Comparison of ENCODE assay signal across 8 cellular contexts in the genomic region with DNA sequence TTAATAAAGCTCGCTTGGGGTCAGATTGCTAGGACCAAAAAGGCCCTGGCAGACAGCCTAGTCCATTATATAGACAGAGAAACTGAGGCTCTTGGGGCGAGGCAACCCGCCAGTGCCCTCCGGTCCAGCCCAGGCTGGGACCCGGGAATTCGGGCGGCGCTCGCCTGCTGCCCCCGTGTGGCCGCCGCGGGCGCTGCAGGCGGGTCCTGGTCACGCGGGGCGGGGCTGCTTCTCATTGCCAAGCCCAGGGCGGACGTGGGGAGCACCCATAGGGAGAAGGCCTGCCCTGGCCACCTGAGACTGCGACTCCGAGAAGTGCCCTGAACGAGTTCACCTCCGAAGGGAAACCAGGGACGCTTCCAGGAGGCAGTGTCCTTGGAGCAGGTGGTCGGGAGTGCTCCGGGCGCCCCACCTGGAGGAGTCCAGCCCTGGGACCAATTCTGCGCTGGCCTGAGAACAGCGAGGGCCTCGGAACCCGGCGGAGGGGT. TPM values are rescaled to one million over a fixed set of nuclear protein-coding genes. Genes with fewer than 3 reads are reported as not detected.
DNase-seq lines count a peak whose midpoint lies in the region; ATAC-seq and TF ChIP-seq lines count a peak whose summit lies in the region.

No MANE protein-coding gene starts in this region.

- TF ChIP-seq CTCF in BJ (IDR thresholded peaks at IDR 0.05; ENCODE audit: insufficient read depth, low read depth, low read length), result peak; percentile 67
- TF ChIP-seq CTCF in Panc1 (IDR thresholded peaks at IDR 0.05), result peak; percentile 97
- TF ChIP-seq CTCF in foreskin fibroblast (IDR thresholded peaks at IDR 0.05; ENCODE audit: low read depth, low read length), result peak; percentile 92
- TF ChIP-seq CTCF in osteocyte (IDR thresholded peaks at IDR 0.05), result peak; percentile 99
- TF ChIP-seq CTCF in thyroid gland (IDR thresholded peaks at IDR 0.05), result peak; percentile 72 to 99 (median 96)

- no peak overlapping the region for H3K27ac Mint-ChIP-seq in activated T-helper 17 cell treated with anti-CD3 and anti-CD28 coated beads, Interleukin-2, amount 50 U/mL, for 72 hours
- no peak overlapping the region for H3K27ac Mint-ChIP-seq in osteocyte (ENCODE audit: unreplicated experiment)

- WGBS in thyroid gland, 2 donors, result 5 to 28% methylated on average over 10 to 26 of the region's 33 CpGs

- H3K4me1 Mint-ChIP-seq in activated T-helper 17 cell treated with anti-CD3 and anti-CD28 coated beads, Interleukin-2, amount 50 U/mL, for 72 hours, result no peaks in the 10 kb centered on the region
- H3K4me1 Mint-ChIP-seq in osteocyte (ENCODE audit: unreplicated experiment), result peaks cover 1% of the 10 kb centered on the region

- H3K4me3 ChIP-seq in BJ (ENCODE audit: low read depth, low read length), result no peak overlapping the region
- H3K4me3 ChIP-seq in Panc1 (ENCODE audit: low read depth in 2 of 2, low read length in 2 of 2), result no peak overlapping the region
- no peak overlapping the region for H3K4me3 ChIP-seq in foreskin fibroblast (ENCODE audit: low read depth in 1 of 2, low read length in 2 of 2)
- H3K4me3 ChIP-seq in thyroid gland (replicated peaks in 1 of 3), result no peak overlapping the region

- H3K4me1 ChIP-seq in Panc1 (ENCODE audit: control insufficient read depth, insufficient read depth, low read length) (no peaks in the 10 kb centered on the region), thyroid gland (peaks cover 5 to 7% of the 10 kb centered on the region in 2 donors)

- no peak for DNase-seq in BJ (ENCODE audit: low read depth)
- no peak for DNase-seq in Panc1 (ENCODE audit: low read depth, low spot score)
- peak; percentile 24 to 81 for DNase-seq in foreskin fibroblast
- peak; percentile 92 for DNase-seq in osteocyte (ENCODE audit: extremely low spot score, unreplicated experiment)
- peak; percentile 68 to 70 for DNase-seq in thyroid gland

- H3K9me3 ChIP-seq in Panc1 (ENCODE audit: control insufficient read depth, insufficient read depth, low read depth, low read length) (no peaks in the 10 kb centered on the region), thyroid gland (no peaks in the 10 kb centered on the region)

- no TSS peak for BruUV-seq in Panc1 (replicated peaks; lab: Mats Ljungman, UMichigan)

- H3K36me3 ChIP-seq in BJ (ENCODE audit: control insufficient read depth, insufficient read depth, low read length) (no peaks in the 10 kb centered on the region; the same call in 1 of the 2 replicates), Panc1 (ENCODE audit: control insufficient read depth, insufficient read depth, low read length) (no peaks in the 10 kb centered on the region), thyroid gland (no peaks in the 10 kb centered on the region)

- ATAC-seq in GM21526 (IDR thresholded peaks at IDR 0.05; ENCODE audit: low FRiP score, unreplicated experiment) (peak; percentile 50), Panc1 (peak; percentile 83), HG02623 (IDR thresholded peaks at IDR 0.05; ENCODE audit: unreplicated experiment) (no peak)
- ATAC-seq in activated T-helper 17 cell treated with anti-CD3 and anti-CD28 coated beads, Interleukin-2, amount 50 U/mL, for 72 hours (replicated peaks), result peak; percentile 84

- intact Hi-C loops in Panc1 (cut with micrococcal nuclease; ENCODE audit: unreplicated experiment), result no loop called here
- intact Hi-C loops in thyroid gland (cut with DNase I), result loop anchor here (2.0 to 5.0 kb wide), 3 partner anchors 219 to 300 kb away; a partner anchor contains a TSS

- H3K27ac ChIP-seq in Panc1 (ENCODE audit: low read length), result no peak overlapping the region
- H3K27ac ChIP-seq in thyroid gland, result peak overlapping the region in 1 of 3 donors; percentile 1

- H3K27me3 Mint-ChIP-seq in activated T-helper 17 cell treated with anti-CD3 and anti-CD28 coated beads, Interleukin-2, amount 50 U/mL, for 72 hours, result no peaks in the 10 kb centered on the region
- H3K27me3 Mint-ChIP-seq in osteocyte (ENCODE audit: unreplicated experiment), result no peaks in the 10 kb centered on the region

- in situ Hi-C loops in Panc1 (cut with HindIII; ENCODE audit: low pct_unique_long_range_greater_than_20kb, low sequenced_read_pairs), result no loop called here

- no peak overlapping the region for H3K4me3 Mint-ChIP-seq in activated T-helper 17 cell treated with anti-CD3 and anti-CD28 coated beads, Interleukin-2, amount 50 U/mL, for 72 hours
- H3K4me3 Mint-ChIP-seq in osteocyte (ENCODE audit: unreplicated experiment), result no peak overlapping the region

- TF ChIP-seq POLR2A in thyroid gland (IDR thresholded peaks at IDR 0.05), result no peak

- CTCF ChIA-PET in BJ (lab: Yijun Ruan, JAX), result interaction anchor here (0.6 to 1.8 kb wide), 13 partner anchors 12 to 414 kb away, joined by 3 to 7 read pairs (median 3); no protein-coding TSS in a partner anchor
- CTCF ChIA-PET in Panc1 (lab: Charles Lee), result no interaction called here

- H3K9me3 Mint-ChIP-seq in activated T-helper 17 cell treated with anti-CD3 and anti-CD28 coated beads, Interleukin-2, amount 50 U/mL, for 72 hours, result no peaks in the 10 kb centered on the region
- H3K9me3 Mint-ChIP-seq in osteocyte (ENCODE audit: unreplicated experiment), result no peaks in the 10 kb centered on the region

- no peaks in the 10 kb centered on the region for H3K27me3 ChIP-seq in BJ (ENCODE audit: control insufficient read depth, insufficient read depth, low read length)
- H3K27me3 ChIP-seq in Panc1 (ENCODE audit: control insufficient read depth, insufficient read depth, low read length), result no peaks in the 10 kb centered on the region
- H3K27me3 ChIP-seq in thyroid gland, result no peaks in the 10 kb centered on the region

- no peaks in the 10 kb centered on the region for H3K36me3 Mint-ChIP-seq in activated T-helper 17 cell treated with anti-CD3 and anti-CD28 coated beads, Interleukin-2, amount 50 U/mL, for 72 hours (ENCODE audit: low read depth)
- H3K36me3 Mint-ChIP-seq in osteocyte (ENCODE audit: unreplicated experiment), result peaks cover 3% of the 10 kb centered on the region

- POLR2A ChIA-PET in BJ (lab: Charles Lee), result no interaction called here
- POLR2A ChIA-PET in Panc1 (lab: Charles Lee), result no interaction called here

RNA-seq across cellular contexts. Expression of a gene that starts 36.0 kb away (rescaled TPM):
- polyA plus RNA-seq in BJ (2011; rRNA removed), result 120 and 183 TPM in 2 replicates
- 114 and 161 TPM in 2 replicates for polyA minus RNA-seq in BJ (2011; rRNA and poly(A)+ RNA removed)
- total RNA-seq in Panc1 (2021; ENCODE audit: unreplicated experiment) (115 TPM), osteocyte (175 and 176 TPM in 2 replicates), thyroid gland (10 to 100 TPM; 53.2 to 98.4 (median 69.5) TPM)
- polyA plus RNA-seq in Panc1 (2012; ENCODE audit: insufficient read length), result 141 TPM
- 100 to 1,000 TPM; 123 to 132 TPM for total RNA-seq in activated T-helper 17 cell treated with anti-CD3 and anti-CD28 coated beads, Interleukin-2, amount 50 U/mL, for 72 hours

Comparison
In these comparisons a context has a peak if more than half of its experiments do, and no peak if none do; other contexts are left out.
1. DNase-seq: peak in foreskin fibroblast (2 of 2), osteocyte (single experiment) and thyroid gland (2 of 2); none in BJ (single experiment) and Panc1 (single experiment).
2. Peak in every context shown above with its lines, with median percentiles within 50 percentile points of each other: CTCF ChIP-seq.